25 cellular contexts compared by ENCODE assay signal in the genomic region with DNA sequence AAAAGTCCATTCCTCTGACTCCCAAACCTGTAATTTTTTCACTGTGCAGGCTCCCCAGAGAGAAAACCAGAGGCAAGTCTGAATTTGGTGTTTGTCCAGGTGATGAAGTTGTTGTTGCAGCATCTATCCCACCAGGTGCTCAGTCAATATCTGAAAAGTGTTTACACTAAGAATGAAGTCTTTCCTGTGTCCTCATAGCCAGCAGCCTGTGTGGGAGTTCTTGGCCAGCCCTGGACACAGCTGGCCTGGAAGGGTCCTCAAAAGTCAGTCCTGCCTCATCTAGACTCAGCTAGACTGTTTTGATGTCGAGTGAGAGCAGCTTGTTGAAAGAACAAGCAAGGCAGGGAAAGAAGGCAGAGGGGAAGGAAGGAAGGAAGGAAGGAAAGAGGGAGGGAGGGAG. TPM values are rescaled to one million over a fixed set of nuclear protein-coding genes. Genes with fewer than 3 reads are reported as not detected.
"Had no signal": no experiment of that assay in that cellular context is flagged by ENCODE, and none has a peak within 500 bp of the region (broad histone marks: within the 10 kb centered on the region; RNA-seq: fewer than 3 reads in every experiment).

No MANE protein-coding gene starts in this region.

- H3K4me3 ChIP-seq: body of pancreas, psoas muscle, upper lobe of left lung had no signal

- H3K36me3 ChIP-seq: upper lobe of left lung, WERI-Rb-1 had no signal

- H3K9me3 ChIP-seq: body of pancreas, psoas muscle, SK-N-SH, upper lobe of left lung had no signal

- H3K27me3 ChIP-seq: body of pancreas, upper lobe of left lung had no signal

- H3K27ac ChIP-seq: body of pancreas, parathyroid adenoma, psoas muscle, upper lobe of left lung, WERI-Rb-1 had no signal

- ATAC-seq: activated CD4-positive, CD25-positive, alpha-beta regulatory T cell treated with anti-CD3 and anti-CD28 coated beads, Interleukin-2, amount 50 U/mL, for 24 hours; body of pancreas; esophagus mucosa; naive thymus-derived CD4-positive, alpha-beta T cell; psoas muscle; stimulated activated naive CD8-positive, alpha-beta T cell treated with anti-CD3 and anti-CD28 coated beads, Interleukin-15, Interleukin-2, amounts not matched to agents 100 U/mL and 50 U/mL, for 24 hours; T-helper 17 cell had no signal

- DNase-seq: activated CD4-positive, alpha-beta T cell treated with anti-CD3 and anti-CD28 coated beads for 48 hours; activated CD4-positive, alpha-beta T cell treated with anti-CD3 and anti-CD28 coated beads, Interleukin-2, amount 50 U/mL, for 48 hours; activated CD8-positive, alpha-beta memory T cell treated with anti-CD3 and anti-CD28 coated beads for 24 hours; activated effector memory CD4-positive, alpha-beta T cell treated with Interleukin-2 at 50 U/mL for 16 hours; activated naive CD4-positive, alpha-beta T cell treated with Interleukin-2 at 50 U/mL for 16 hours; aorta; body of pancreas; cortex of kidney; head of caudate nucleus; kidney glomerular epithelial cell; mammary epithelial cell; midbrain; naive thymus-derived CD4-positive, alpha-beta T cell; nucleus accumbens; psoas muscle; SK-N-SH; stimulated activated CD4-positive, alpha-beta T cell treated with anti-CD3 and anti-CD28 coated beads, Interleukin-4, amount 100 ng/mL, for 1 hour; stimulated activated naive CD8-positive, alpha-beta T cell treated with anti-CD3 and anti-CD28 coated beads, Interleukin-15, Interleukin-2, amounts not matched to agents 100 U/mL and 50 U/mL, for 24 hours; T-helper 17 cell; T1000; upper lobe of left lung; WERI-Rb-1 had no signal

- H3K4me1 ChIP-seq: parathyroid adenoma had no signal

RNA-seq across cellular contexts. Expression of gene PMP22, which starts 3.3 kb away (rescaled TPM):
- total RNA-seq: T-helper 17 cell had no signal
- polyA plus RNA-seq: naive thymus-derived CD4-positive, alpha-beta T cell had no signal
